9 cellular contexts compared by ENCODE assay signal in genomic region chr6:41705996-41706835, GRCh38. TPM values are rescaled to one million over a fixed set of nuclear protein-coding genes. Genes with fewer than 3 reads are reported as not detected.
DNase-seq lines count a peak whose midpoint lies in the region; TF ChIP-seq lines count a peak whose summit lies in the region.
"Had no signal": no experiment of that assay in that cellular context is flagged by ENCODE, and none has a peak within 500 bp of the region (broad histone marks: within the 10 kb centered on the region; RNA-seq: fewer than 3 reads in every experiment).

No MANE protein-coding gene starts in this region.

- peaks cover 13% of the 10 kb centered on the region for H3K27me3 Mint-ChIP-seq in H9 (ENCODE audit: low read depth)

- no peak overlapping the region for H4K8ac ChIP-seq in H9 (replicated peaks; ENCODE audit: insufficient read length, low read depth, low read length)

- H3K18ac ChIP-seq in H9 (ENCODE audit: insufficient read length, low read depth, low read length), result no peak overlapping the region

- H4K91ac ChIP-seq in H9 (ENCODE audit: insufficient read length, low read depth, low read length), result no peak overlapping the region

- H3K4me3 Mint-ChIP-seq in H9, result no peak overlapping the region; a peak in 1 of 5 replicates

- H2BK12ac ChIP-seq in H9 (ENCODE audit: insufficient read length, low read depth, low read length), result no peak overlapping the region

- H3K79me1 ChIP-seq in H9 (ENCODE audit: insufficient read depth, low read depth, low read length, poor library complexity, severe bottlenecking), result no peaks in the 10 kb centered on the region

- H3K27me3 ChIP-seq in H9 (ENCODE audit: insufficient read depth, low read length), result no peaks in the 10 kb centered on the region

- no peak overlapping the region for H4K5ac ChIP-seq in H9 (ENCODE audit: insufficient read length, low read depth, low read length)

- DNase-seq in DMS53 (lab: John Stamatoyannopoulos, UW) (peak; percentile 62), DMS53 treated with DMSO at 0.1 percent for 48 hours (lab: John Stamatoyannopoulos, UW; ENCODE audit: unreplicated experiment) (no peak), H9 (peak; percentile 81), M059J (ENCODE audit: low read depth) (peak; percentile 84), coronary artery (ENCODE audit: low spot score) (peak; percentile 90), lower leg skin (ENCODE audit: low spot score in 2 of 2) (peak; percentile 72 to 93)
- peak; percentile 50 for DNase-seq in activated CD4-positive, CD25-positive, alpha-beta regulatory T cell treated with anti-CD3 and anti-CD28 coated beads, Interleukin-2, amount 50 U/mL, for 16 hours (ENCODE audit: low read depth, low spot score)
- DNase-seq in stimulated activated CD8-positive, alpha-beta memory T cell treated with anti-CD3 and anti-CD28 coated beads, Interleukin-15, amount 100 ng/mL, for 48 hours (ENCODE audit: low read depth in 2 of 2), result peak; percentile 68 to 71

- no peak overlapping the region for H3K4me2 ChIP-seq in H9 (ENCODE audit: insufficient read depth, insufficient read length, low read length)

- H4K20me1 ChIP-seq in H9 (ENCODE audit: control insufficient read depth, insufficient read depth, insufficient read length), result no peaks in the 10 kb centered on the region

- no peak overlapping the region for H2BK120ac ChIP-seq in H9 (ENCODE audit: low read depth, low read length, poor library complexity, severe bottlenecking)

- H3K9ac ChIP-seq in H9 (ENCODE audit: extremely low read depth, insufficient read length, low read length), result no peak overlapping the region

- no CpG with 5 or more reads among the region's 15 CpGs for WGBS in H9 (ENCODE audit: extremely low coverage, insufficient read length, low lambda C conversion rate)
- WGBS in lower leg skin, 2 donors, result 15 to 19% methylated on average over 15 of the region's 15 CpGs

- no peak overlapping the region for H3K23ac ChIP-seq in H9 (ENCODE audit: insufficient read length, low read depth, low read length)

- intact Hi-C loops in lower leg skin (cut with DNase I; ENCODE audit: low total_unique reads), result no loop called here

- no peak overlapping the region for H3K14ac ChIP-seq in H9 (ENCODE audit: insufficient read depth, low read length)

- no peaks in the 10 kb centered on the region for H3K23me2 ChIP-seq in H9 (ENCODE audit: insufficient read length, low read depth, low read length, poor library complexity, severe bottlenecking)

- H3T11ph ChIP-seq in H9 (ENCODE audit: low read length), result no peak overlapping the region

- no peaks in the 10 kb centered on the region; the same call in 1 of the 2 replicates for H3K4me1 ChIP-seq in H9 (ENCODE audit: insufficient read depth, low read length)

- no peak overlapping the region for H3K27ac Mint-ChIP-seq in H9

- H3K4me1 Mint-ChIP-seq in H9, result peaks cover 10 to 16% of the 10 kb centered on the region in 2 experiments

- no peak overlapping the region for H2AFZ ChIP-seq in H9 (ENCODE audit: low read length)

- no peaks in the 10 kb centered on the region for H3K79me2 ChIP-seq in H9 (ENCODE audit: insufficient read depth, low read length)

- H2AK5ac ChIP-seq in H9 (ENCODE audit: insufficient read length, low read length), result no peak overlapping the region

- H3K56ac ChIP-seq in H9 (ENCODE audit: insufficient read length, low read depth, low read length), result no peak overlapping the region

- peak overlapping the region; percentile 41 for H3K4me3 ChIP-seq in coronary artery
- H3K4me3 ChIP-seq in lower leg skin (ENCODE audit: low read depth, poor library complexity, severe bottlenecking), result no peak overlapping the region

- no peaks in the 10 kb centered on the region for H3K9me3 Mint-ChIP-seq in H9

- H3K9me3 ChIP-seq in H9 (ENCODE audit: control insufficient read depth, low read depth, low read length), result no peaks in the 10 kb centered on the region

- H2BK5ac ChIP-seq in H9 (ENCODE audit: insufficient read length, low read length), result no peak overlapping the region

- H3K4ac ChIP-seq in H9 (ENCODE audit: low read depth, low read length), result no peak overlapping the region

- TF ChIP-seq CTCF in H9 (conservative IDR thresholded peaks at IDR 0.05), result peak; percentile 95
- TF ChIP-seq CTCF in coronary artery (IDR thresholded peaks at IDR 0.05), result peak; percentile 62
- peak in 1 of 3 donors; percentile 38 for TF ChIP-seq CTCF in lower leg skin (IDR thresholded peaks at IDR 0.05)

- no peak overlapping the region for H2BK20ac ChIP-seq in H9 (ENCODE audit: low read depth, low read length, poor library complexity, severe bottlenecking)

- no peak for TF ChIP-seq POLR2A in lower leg skin (IDR thresholded peaks at IDR 0.05)

- H2BK15ac ChIP-seq in H9 (ENCODE audit: low read depth, low read length), result no peak overlapping the region

- H3K27ac ChIP-seq in H9 (ENCODE audit: insufficient read length, low read depth, low read length), result no peak overlapping the region
- H3K27ac ChIP-seq in coronary artery, result peak overlapping the region; percentile 71 to 93
- H3K27ac ChIP-seq: C4-2B had no signal

- H3K36me3 Mint-ChIP-seq in H9 (ENCODE audit: insufficient read depth in 1 of 3, low read depth in 3 of 3), result no peaks in the 10 kb centered on the region

RNA-seq across cellular contexts. Expression of gene TFEB, which starts 29.2 kb away (rescaled TPM):
- total RNA-seq in H9 (2021), result 1.2 and 2.4 TPM in 2 replicates
- 6.1 and 7.2 TPM in 2 replicates for total RNA-seq in M059J (2014; rRNA removed; shearing (Covaris generic))
- total RNA-seq in lower leg skin, result 10 to 100 TPM; 20.2 to 38.3 (median 26.0) TPM

RNA-seq across cellular contexts. Expression of gene PGC, which starts 41.0 kb away (rescaled TPM):
- not detected in 2 replicates for total RNA-seq in H9 (2021)
- not detected in 2 replicates for total RNA-seq in M059J (2014; rRNA removed; shearing (Covaris generic))
- total RNA-seq in lower leg skin, result under 1 TPM in 1 of 4 donors, not detected in 3; 0.42 TPM
